Comparison of ENCODE assay signal across 1 cellular context in genomic region chr10:3681642-3682554, GRCh38.
TF ChIP-seq lines count a peak whose summit lies in the region.

No MANE protein-coding gene starts in this region.

TF ChIP-seq in H1, 55 proteins besides CTCF, POLR2A, EP300 and RAD21 (continued from another document):
- TF ChIP-seq BCL11A (IDR thresholded peaks at IDR 0.05; ENCODE audit: low read depth in 2 of 2, low read length in 2 of 2) (no peak), BACH1 (IDR thresholded peaks at IDR 0.05; ENCODE audit: low read length) (no peak), CHD1 (IDR thresholded peaks at IDR 0.05; ENCODE audit: low read depth, low read length) (no peak), ZNF274 (IDR thresholded peaks at IDR 0.05; ENCODE audit: borderline replicate concordance, extremely low read depth, low read length) (no peak)
